ENCODE assay signal across 1 cellular context in genomic region chr9:101904845-101905244, GRCh38.
TF ChIP-seq lines count a peak whose summit lies in the region.

No MANE protein-coding gene starts in this region.

TF ChIP-seq in K562, 482 proteins besides CTCF, POLR2A, EP300 and RAD21 (continued from another document):
- no peak for TF ChIP-seq ZNF592 (IDR thresholded peaks at IDR 0.05)
- no peak for TF ChIP-seq THAP12 (CRISPR knock-in tag; IDR thresholded peaks at IDR 0.05)
- TF ChIP-seq KAT2B (IDR thresholded peaks at IDR 0.05; ENCODE audit: low read depth, low read length) = no peak
- TF ChIP-seq TBL1XR1 (IDR thresholded peaks at IDR 0.05; ENCODE audit: low read length in 2 of 2) = peak in 1 of 2 experiments; percentile 10; a peak in 1 of 4 replicates
- no peak for TF ChIP-seq EWSR1 (IDR thresholded peaks at IDR 0.05; ENCODE audit: borderline replicate concordance, low read depth, partially characterized antibody)
- TF ChIP-seq ZNF311 (CRISPR knock-in tag; IDR thresholded peaks at IDR 0.05) = no peak
- TF ChIP-seq MEF2D (tag; conservative IDR thresholded peaks at IDR 0.05; ENCODE audit: low read depth) = peak; percentile 72; the same call in 1 of the 2 replicates
- TF ChIP-seq RCOR1 (IDR thresholded peaks at IDR 0.05; ENCODE audit: borderline replicate concordance in 1 of 2, low read depth in 2 of 2, low read length in 2 of 2) = peak in 1 of 2 experiments; percentile 68; a peak in 2 of 4 replicates
- TF ChIP-seq SMARCC2 (IDR thresholded peaks at IDR 0.05; ENCODE audit: low read depth) = no peak
- no peak for TF ChIP-seq HOXB6 (CRISPR knock-in tag; IDR thresholded peaks at IDR 0.05; ENCODE audit: borderline replicate concordance)
- TF ChIP-seq ZBED1 (IDR thresholded peaks at IDR 0.05) = no peak
- TF ChIP-seq SMARCE1 (IDR thresholded peaks at IDR 0.05) = no peak
- TF ChIP-seq MAX (CRISPR knock-in tag; IDR thresholded peaks at IDR 0.05) = no peak
- no peak for TF ChIP-seq BRF1 (IDR thresholded peaks at IDR 0.05; ENCODE audit: borderline replicate concordance, extremely low read depth, insufficient read length)
- TF ChIP-seq CC2D1A (IDR thresholded peaks at IDR 0.05) = no peak
- no peak for TF ChIP-seq ZNF174 (CRISPR knock-in tag; IDR thresholded peaks at IDR 0.05)
- no peak for TF ChIP-seq WHSC1 (IDR thresholded peaks at IDR 0.05; ENCODE audit: low read length)
- TF ChIP-seq CHD7 (IDR thresholded peaks at IDR 0.05; ENCODE audit: low read depth, low read length) = no peak
- TF ChIP-seq HDAC8 (tag; IDR thresholded peaks at IDR 0.05) = no peak
- TF ChIP-seq CREB3 (tag; conservative IDR thresholded peaks at IDR 0.05; ENCODE audit: low read depth) = no peak
- no peak for TF ChIP-seq RBM14 (IDR thresholded peaks at IDR 0.05; ENCODE audit: borderline replicate concordance, insufficient read depth, low read depth, low read length)
- TF ChIP-seq CTBP1 (IDR thresholded peaks at IDR 0.05; ENCODE audit: borderline replicate concordance) = peak; percentile 16; the same call in 1 of the 2 replicates
- TF ChIP-seq ZNF140 (CRISPR knock-in tag; IDR thresholded peaks at IDR 0.05) = no peak
